Comparison of ENCODE assay signal across 12 cellular contexts in the genomic region with DNA sequence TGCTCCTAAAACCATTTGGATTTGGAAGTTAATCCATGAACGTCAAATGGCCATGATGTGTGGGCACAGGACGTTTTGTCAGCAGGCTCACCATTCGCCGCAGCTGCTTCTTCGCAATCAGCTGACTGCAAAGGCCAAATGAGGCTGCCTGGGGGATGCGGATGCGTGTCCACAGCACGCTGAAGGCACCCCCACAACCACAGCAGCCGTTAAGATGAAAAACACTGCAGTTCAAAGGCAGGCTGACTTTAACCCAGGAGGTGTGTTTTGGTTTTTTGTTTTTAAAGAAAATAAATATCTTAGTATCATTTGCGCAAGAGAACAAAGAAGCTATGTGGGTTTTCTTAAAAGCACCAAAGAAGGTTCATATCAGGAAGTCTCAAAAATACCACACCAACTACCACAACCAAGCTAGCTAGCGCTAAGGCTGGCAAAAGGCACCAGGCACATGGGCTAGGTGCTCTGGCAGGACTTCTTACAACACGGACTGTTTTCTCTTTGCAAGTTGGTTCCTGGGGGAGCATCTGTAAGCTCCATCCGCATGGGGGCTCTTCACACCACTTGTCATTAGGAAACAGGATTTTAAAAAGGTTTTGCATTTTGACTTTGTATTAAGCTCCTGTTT. TPM values are rescaled to one million over a fixed set of nuclear protein-coding genes. Genes with fewer than 3 reads are reported as not detected.
DNase-seq lines count a peak whose midpoint lies in the region; ATAC-seq and TF ChIP-seq lines count a peak whose summit lies in the region.
"Had no signal": no experiment of that assay in that cellular context is flagged by ENCODE, and none has a peak within 500 bp of the region (broad histone marks: within the 10 kb centered on the region; RNA-seq: fewer than 3 reads in every experiment).

No MANE protein-coding gene starts in this region.

- H3K27me3 Mint-ChIP-seq in osteocyte (ENCODE audit: unreplicated experiment), result no peaks in the 10 kb centered on the region
- H3K27me3 Mint-ChIP-seq: activated B cell treated with CpG ODN at 0.5 μM for 24 hours had no signal

- no peak for TF ChIP-seq CTCF in osteocyte (IDR thresholded peaks at IDR 0.05)

- H3K36me3 Mint-ChIP-seq in osteocyte (ENCODE audit: unreplicated experiment), result peaks cover 60% of the 10 kb centered on the region

- peak overlapping the region; percentile 34 for H3K4me2 ChIP-seq in BLaER1

- H3K9me3 Mint-ChIP-seq in osteocyte (ENCODE audit: unreplicated experiment), result no peaks in the 10 kb centered on the region
- H3K9me3 Mint-ChIP-seq: activated B cell treated with CpG ODN at 0.5 μM for 24 hours, nephron had no signal

- no peak overlapping the region for H3K4me3 Mint-ChIP-seq in osteocyte (ENCODE audit: unreplicated experiment)
- H3K4me3 Mint-ChIP-seq: activated B cell treated with CpG ODN at 0.5 μM for 24 hours, nephron had no signal

- DNase-seq in activated CD4-positive, alpha-beta T cell treated with anti-CD3 and anti-CD28 coated beads for 1 hour, result peak; percentile 55
- peak; percentile 52 for DNase-seq in activated naive CD4-positive, alpha-beta T cell treated with anti-CD3 and anti-CD28 coated beads, Interleukin-2, amount 50 U/mL, for 16 hours
- DNase-seq in smooth muscle cell of the brain vasculature (ENCODE audit: low read depth, low spot score) (peak; percentile 81), osteocyte (ENCODE audit: extremely low spot score, unreplicated experiment) (no peak)
- DNase-seq: activated B cell treated with CpG ODN at 0.5 μM for 24 hours, dermis blood vessel endothelial cell, NCI-H1105 treated with DMSO at 0.1 percent for 48 hours had no signal

- no peaks in the 10 kb centered on the region for H3K27me3 ChIP-seq in BLaER1

- no peak overlapping the region for H3K27ac Mint-ChIP-seq in osteocyte (ENCODE audit: unreplicated experiment)
- H3K27ac Mint-ChIP-seq: activated B cell treated with CpG ODN at 0.5 μM for 24 hours had no signal

- no peak overlapping the region for H3K9ac ChIP-seq in BLaER1

- peaks cover 16% of the 10 kb centered on the region for H3K4me1 Mint-ChIP-seq in osteocyte (ENCODE audit: unreplicated experiment)
- H3K4me1 Mint-ChIP-seq: activated B cell treated with CpG ODN at 0.5 μM for 24 hours, nephron had no signal

- H3K9me3 ChIP-seq in BLaER1, result no peaks in the 10 kb centered on the region

- 0 out of 2 replicates have a peak, but pooled peaks cover 6% of the 10 kb centered on the region for H4K20me1 ChIP-seq in BLaER1

- H3K36me3 ChIP-seq in BLaER1, result peaks cover 100% of the 10 kb centered on the region

- no peak overlapping the region for H3K27ac ChIP-seq in BLaER1

- ATAC-seq in HG02798 (IDR thresholded peaks at IDR 0.05; ENCODE audit: poor library complexity, unreplicated experiment), result no peak
- ATAC-seq in HG03108 (IDR thresholded peaks at IDR 0.05; ENCODE audit: unreplicated experiment), result no peak
- no peak for ATAC-seq in GM18519 (IDR thresholded peaks at IDR 0.05; ENCODE audit: low FRiP score, unreplicated experiment)

- peaks cover 21% of the 10 kb centered on the region for H3K4me1 ChIP-seq in BLaER1

- no peak overlapping the region for H3K4me3 ChIP-seq in BLaER1

RNA-seq across cellular contexts. Expression of a gene that starts 22.3 kb away (rescaled TPM):
- total RNA-seq in osteocyte, result 147 and 148 TPM in 2 replicates

RNA-seq across cellular contexts. Expression of a gene that starts 42.8 kb away (rescaled TPM):
- total RNA-seq in osteocyte, result 134 and 148 TPM in 2 replicates
